6 cellular contexts compared by ENCODE assay signal in the genomic region with DNA sequence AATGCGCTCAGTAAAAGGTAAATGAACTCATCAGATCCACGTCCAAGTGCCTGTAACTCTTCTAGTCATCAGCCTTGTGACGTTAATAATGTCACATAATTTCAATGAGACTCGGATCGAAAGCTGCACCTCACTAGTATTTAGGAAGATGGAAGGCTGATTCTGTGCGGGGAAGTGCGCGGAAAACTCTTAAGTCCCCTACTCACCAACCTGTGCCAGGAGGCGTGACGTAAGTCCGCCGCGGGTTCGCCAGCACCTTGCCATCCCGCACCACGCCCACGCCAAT. TPM values are rescaled to one million over a fixed set of nuclear protein-coding genes. Genes with fewer than 3 reads are reported as not detected.
DNase-seq lines count a peak whose midpoint lies in the region; ATAC-seq and TF ChIP-seq lines count a peak whose summit lies in the region.

No MANE protein-coding gene starts in this region.

- no peaks in the 10 kb centered on the region for H3K27me3 Mint-ChIP-seq in activated CD8-positive, alpha-beta memory T cell treated with anti-CD3 and anti-CD28 coated beads, Interleukin-2, amount 10 ng/mL, durations not matched to agents 7 days and 5 days
- no peaks in the 10 kb centered on the region for H3K27me3 Mint-ChIP-seq in activated CD8-positive, alpha-beta T cell treated with anti-CD3 and anti-CD28 coated beads, Interleukin-2, amount 10 ng/mL, durations not matched to agents 7 days and 5 days (ENCODE audit: low read depth)

- no peak for TF ChIP-seq CTCF in lower leg skin (IDR thresholded peaks at IDR 0.05)

- 0 to 1% methylated on average over 10 to 17 of the region's 17 CpGs for WGBS in lower leg skin, 2 donors

- peak overlapping the region; percentile 68 for H3K4me3 ChIP-seq in lower leg skin (ENCODE audit: low read depth, poor library complexity, severe bottlenecking)

- intact Hi-C loops in lower leg skin (cut with DNase I; ENCODE audit: low total_unique reads) = no loop called here

- H3K4me3 Mint-ChIP-seq in activated CD8-positive, alpha-beta memory T cell treated with anti-CD3 and anti-CD28 coated beads, Interleukin-2, amount 10 ng/mL, durations not matched to agents 7 days and 5 days = no peak overlapping the region
- H3K4me3 Mint-ChIP-seq in activated CD8-positive, alpha-beta T cell treated with anti-CD3 and anti-CD28 coated beads, Interleukin-2, amount 10 ng/mL, durations not matched to agents 7 days and 5 days = no peak overlapping the region

- CTCF ChIA-PET in activated CD8-positive, alpha-beta memory T cell treated with anti-CD3 and anti-CD28 coated beads, Interleukin-2, amount 10 ng/mL, durations not matched to agents 7 days and 5 days (lab: Charles Lee) = interaction anchor here (0.6 to 6.6 kb wide), 8 partner anchors 9 to 159 kb away, joined by 3 to 38 read pairs (median 6); a partner anchor contains a TSS
- CTCF ChIA-PET in activated CD8-positive, alpha-beta T cell treated with anti-CD3 and anti-CD28 coated beads, Interleukin-2, amount 10 ng/mL, durations not matched to agents 7 days and 5 days (lab: Charles Lee) = interaction anchor here (2.0 to 3.0 kb wide), 3 partner anchors 9 to 39 kb away, joined by 6 to 30 read pairs (median 10); no protein-coding TSS in a partner anchor

- peak; percentile 90 for DNase-seq in activated CD8-positive, alpha-beta memory T cell treated with anti-CD3 and anti-CD28 coated beads, Interleukin-2, amount 10 ng/mL, durations not matched to agents 7 days and 5 days
- no peak for DNase-seq in activated CD8-positive, alpha-beta memory T cell treated with anti-CD3 and anti-CD28 coated beads, Interleukin-2, amount 50 U/mL, for 4 hours
- DNase-seq in HuH-7 (ENCODE audit: low spot score) = peak; percentile 69
- peak; percentile 86 for DNase-seq in activated CD8-positive, alpha-beta T cell treated with anti-CD3 and anti-CD28 coated beads, Interleukin-2, amount 10 ng/mL, durations not matched to agents 7 days and 5 days
- peak in 1 of 2 donors; percentile 73 for DNase-seq in lower leg skin (ENCODE audit: low spot score in 2 of 2)
- no peak for DNase-seq in GDM1 (lab: John Stamatoyannopoulos, UW)

- POLR2A ChIA-PET in activated CD8-positive, alpha-beta T cell treated with anti-CD3 and anti-CD28 coated beads, Interleukin-2, amount 10 ng/mL, durations not matched to agents 7 days and 5 days (lab: Charles Lee) = interaction anchor here (1.0 to 3.6 kb wide), 5 partner anchors 13 to 121 kb away, joined by 3 to 32 read pairs (median 13); a partner anchor contains a TSS

- no peak overlapping the region for H3K27ac Mint-ChIP-seq in activated CD8-positive, alpha-beta memory T cell treated with anti-CD3 and anti-CD28 coated beads, Interleukin-2, amount 10 ng/mL, durations not matched to agents 7 days and 5 days
- no peak overlapping the region for H3K27ac Mint-ChIP-seq in activated CD8-positive, alpha-beta T cell treated with anti-CD3 and anti-CD28 coated beads, Interleukin-2, amount 10 ng/mL, durations not matched to agents 7 days and 5 days

- ATAC-seq in activated CD8-positive, alpha-beta memory T cell treated with anti-CD3 and anti-CD28 coated beads, Interleukin-2, amount 10 ng/mL, durations not matched to agents 7 days and 5 days = peak; percentile 72
- ATAC-seq in activated CD8-positive, alpha-beta T cell treated with anti-CD3 and anti-CD28 coated beads, Interleukin-2, amount 10 ng/mL, durations not matched to agents 7 days and 5 days = peak; percentile 71

- no peak for TF ChIP-seq POLR2A in lower leg skin (IDR thresholded peaks at IDR 0.05)

- peaks cover 25% of the 10 kb centered on the region for H3K4me1 Mint-ChIP-seq in activated CD8-positive, alpha-beta memory T cell treated with anti-CD3 and anti-CD28 coated beads, Interleukin-2, amount 10 ng/mL, durations not matched to agents 7 days and 5 days
- peaks cover 19% of the 10 kb centered on the region for H3K4me1 Mint-ChIP-seq in activated CD8-positive, alpha-beta T cell treated with anti-CD3 and anti-CD28 coated beads, Interleukin-2, amount 10 ng/mL, durations not matched to agents 7 days and 5 days (ENCODE audit: low read depth)

- H3K36me3 Mint-ChIP-seq in activated CD8-positive, alpha-beta memory T cell treated with anti-CD3 and anti-CD28 coated beads, Interleukin-2, amount 10 ng/mL, durations not matched to agents 7 days and 5 days = peaks cover 37% of the 10 kb centered on the region
- peaks cover 29% of the 10 kb centered on the region for H3K36me3 Mint-ChIP-seq in activated CD8-positive, alpha-beta T cell treated with anti-CD3 and anti-CD28 coated beads, Interleukin-2, amount 10 ng/mL, durations not matched to agents 7 days and 5 days (ENCODE audit: low read depth)

- H3K9me3 Mint-ChIP-seq in activated CD8-positive, alpha-beta memory T cell treated with anti-CD3 and anti-CD28 coated beads, Interleukin-2, amount 10 ng/mL, durations not matched to agents 7 days and 5 days (ENCODE audit: low read depth) = no peaks in the 10 kb centered on the region
- no peaks in the 10 kb centered on the region for H3K9me3 Mint-ChIP-seq in activated CD8-positive, alpha-beta T cell treated with anti-CD3 and anti-CD28 coated beads, Interleukin-2, amount 10 ng/mL, durations not matched to agents 7 days and 5 days (ENCODE audit: insufficient read depth)

RNA-seq across cellular contexts. Expression of a gene that starts 0.3 kb away (rescaled TPM):
- total RNA-seq in activated CD8-positive, alpha-beta memory T cell treated with anti-CD3 and anti-CD28 coated beads, Interleukin-2, amount 10 ng/mL, durations not matched to agents 7 days and 5 days = 10 to 100 TPM; 42.8 to 53.0 TPM
- total RNA-seq in activated CD8-positive, alpha-beta T cell treated with anti-CD3 and anti-CD28 coated beads, Interleukin-2, amount 10 ng/mL, durations not matched to agents 7 days and 5 days = 10 to 100 TPM; 51.8 to 56.6 TPM
- 10 to 100 TPM; 13.8 to 54.5 (median 35.8) TPM for total RNA-seq in lower leg skin

RNA-seq across cellular contexts. Expression of a gene that starts 0.7 kb away (rescaled TPM):
- total RNA-seq in activated CD8-positive, alpha-beta memory T cell treated with anti-CD3 and anti-CD28 coated beads, Interleukin-2, amount 10 ng/mL, durations not matched to agents 7 days and 5 days = 100 to 1,000 TPM; 112 to 179 TPM
- 100 to 1,000 TPM; 135 to 142 TPM for total RNA-seq in activated CD8-positive, alpha-beta T cell treated with anti-CD3 and anti-CD28 coated beads, Interleukin-2, amount 10 ng/mL, durations not matched to agents 7 days and 5 days
- 100 to 1,000 TPM; 107 to 217 (median 119) TPM for total RNA-seq in lower leg skin

RNA-seq across cellular contexts. Expression of a gene that starts 6.9 kb away (rescaled TPM):
- total RNA-seq in activated CD8-positive, alpha-beta memory T cell treated with anti-CD3 and anti-CD28 coated beads, Interleukin-2, amount 10 ng/mL, durations not matched to agents 7 days and 5 days = 10 to 100 TPM; 30.9 to 31.7 TPM
- total RNA-seq in activated CD8-positive, alpha-beta T cell treated with anti-CD3 and anti-CD28 coated beads, Interleukin-2, amount 10 ng/mL, durations not matched to agents 7 days and 5 days = 10 to 100 TPM; 31.3 to 31.6 TPM
- total RNA-seq in lower leg skin = 10 to 100 TPM; 26.0 to 34.6 (median 27.6) TPM

RNA-seq across cellular contexts. Expression of a gene that starts 14.9 kb away (rescaled TPM):
- 100 to 1,000 TPM; 173 to 194 TPM for total RNA-seq in activated CD8-positive, alpha-beta memory T cell treated with anti-CD3 and anti-CD28 coated beads, Interleukin-2, amount 10 ng/mL, durations not matched to agents 7 days and 5 days
- 100 to 1,000 TPM; 211 to 216 TPM for total RNA-seq in activated CD8-positive, alpha-beta T cell treated with anti-CD3 and anti-CD28 coated beads, Interleukin-2, amount 10 ng/mL, durations not matched to agents 7 days and 5 days
- total RNA-seq in lower leg skin = 10 to 100 TPM; 23.0 to 48.8 (median 36.2) TPM

RNA-seq across cellular contexts. Expression of a gene that starts 18.3 kb away (rescaled TPM):
- under 1 TPM; 0.44 to 0.59 TPM for total RNA-seq in activated CD8-positive, alpha-beta memory T cell treated with anti-CD3 and anti-CD28 coated beads, Interleukin-2, amount 10 ng/mL, durations not matched to agents 7 days and 5 days
- 1 to 10 TPM; 2.4 to 2.7 TPM for total RNA-seq in activated CD8-positive, alpha-beta T cell treated with anti-CD3 and anti-CD28 coated beads, Interleukin-2, amount 10 ng/mL, durations not matched to agents 7 days and 5 days
- 1 to 10 TPM in 1 of 4 donors, under 1 TPM in 2, not detected in 1; 0.12 to 1.2 (median 0.36) TPM for total RNA-seq in lower leg skin

Comparison
In these comparisons a context has a peak if more than half of its experiments do, and no peak if none do; other contexts are left out.
1. DNase-seq: peak in activated CD8-positive, alpha-beta memory T cell treated with anti-CD3 and anti-CD28 coated beads, Interleukin-2, amount 10 ng/mL, durations not matched to agents 7 days and 5 days (single experiment), HuH-7 (single experiment) and activated CD8-positive, alpha-beta T cell treated with anti-CD3 and anti-CD28 coated beads, Interleukin-2, amount 10 ng/mL, durations not matched to agents 7 days and 5 days (single experiment); none in activated CD8-positive, alpha-beta memory T cell treated with anti-CD3 and anti-CD28 coated beads, Interleukin-2, amount 50 U/mL, for 4 hours (single experiment) and GDM1 (single experiment).